1 cellular context compared by ENCODE assay signal in the genomic region with DNA sequence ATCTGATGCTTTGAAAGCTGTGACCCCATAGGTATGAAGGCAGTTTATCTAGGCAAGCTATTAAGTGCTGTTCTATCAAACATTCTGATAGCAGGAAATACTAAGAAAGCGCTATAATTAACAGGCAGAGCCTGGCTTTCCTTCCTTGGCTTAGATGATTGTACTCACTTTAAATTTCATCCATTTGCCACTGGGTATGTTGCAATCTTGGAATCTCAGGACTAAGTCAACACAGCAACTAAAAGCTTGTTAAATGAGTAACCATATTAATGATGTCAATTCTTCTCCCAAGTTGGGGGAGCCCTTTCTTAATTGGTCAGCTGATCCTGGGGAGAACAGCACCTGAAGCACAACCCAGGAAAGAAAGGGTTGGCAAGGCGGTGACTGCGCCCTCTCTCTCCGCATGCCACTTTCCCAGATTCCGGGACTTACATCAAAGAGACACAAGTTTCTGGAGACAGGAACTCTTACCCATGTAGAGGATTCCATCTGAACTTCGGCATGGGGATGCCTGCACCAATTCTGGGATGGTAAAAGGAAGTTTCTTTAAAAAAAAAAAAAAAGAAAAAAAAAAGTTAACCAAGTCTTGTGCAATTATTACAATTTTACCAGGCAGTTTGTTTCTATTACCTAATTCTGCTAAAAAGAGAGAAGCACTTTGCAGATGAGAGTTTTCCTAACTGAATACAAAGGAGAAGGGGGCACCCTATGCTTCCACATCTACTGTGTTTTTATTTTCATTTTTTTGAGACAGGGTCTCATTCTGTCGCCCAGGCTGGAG.
A peak's percentile ranks its signal among the peaks of the same experiment; 100 is the strongest.
TF ChIP-seq lines count a peak whose summit lies in the region.

No MANE protein-coding gene starts in this region.

TF ChIP-seq in HepG2, 621 proteins besides CTCF, POLR2A, EP300 and RAD21 (continued from another document and continues in another):
- TF ChIP-seq, protein P1, sequence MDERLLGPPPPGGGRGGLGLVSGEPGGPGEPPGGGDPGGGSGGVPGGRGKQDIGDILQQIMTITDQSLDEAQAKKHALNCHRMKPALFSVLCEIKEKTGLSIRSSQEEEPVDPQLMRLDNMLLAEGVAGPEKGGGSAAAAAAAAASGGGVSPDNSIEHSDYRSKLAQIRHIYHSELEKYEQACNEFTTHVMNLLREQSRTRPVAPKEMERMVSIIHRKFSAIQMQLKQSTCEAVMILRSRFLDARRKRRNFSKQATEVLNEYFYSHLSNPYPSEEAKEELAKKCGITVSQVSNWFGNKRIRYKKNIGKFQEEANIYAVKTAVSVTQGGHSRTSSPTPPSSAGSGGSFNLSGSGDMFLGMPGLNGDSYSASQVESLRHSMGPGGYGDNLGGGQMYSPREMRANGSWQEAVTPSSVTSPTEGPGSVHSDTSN (CRISPR knock-in tag; IDR thresholded peaks at IDR 0.05): no peak
- no peak for TF ChIP-seq ZNF713 (CRISPR knock-in tag; IDR thresholded peaks at IDR 0.05)
- TF ChIP-seq ELF1 (CRISPR knock-in tag; IDR thresholded peaks at IDR 0.05): no peak
- TF ChIP-seq, protein P2, sequence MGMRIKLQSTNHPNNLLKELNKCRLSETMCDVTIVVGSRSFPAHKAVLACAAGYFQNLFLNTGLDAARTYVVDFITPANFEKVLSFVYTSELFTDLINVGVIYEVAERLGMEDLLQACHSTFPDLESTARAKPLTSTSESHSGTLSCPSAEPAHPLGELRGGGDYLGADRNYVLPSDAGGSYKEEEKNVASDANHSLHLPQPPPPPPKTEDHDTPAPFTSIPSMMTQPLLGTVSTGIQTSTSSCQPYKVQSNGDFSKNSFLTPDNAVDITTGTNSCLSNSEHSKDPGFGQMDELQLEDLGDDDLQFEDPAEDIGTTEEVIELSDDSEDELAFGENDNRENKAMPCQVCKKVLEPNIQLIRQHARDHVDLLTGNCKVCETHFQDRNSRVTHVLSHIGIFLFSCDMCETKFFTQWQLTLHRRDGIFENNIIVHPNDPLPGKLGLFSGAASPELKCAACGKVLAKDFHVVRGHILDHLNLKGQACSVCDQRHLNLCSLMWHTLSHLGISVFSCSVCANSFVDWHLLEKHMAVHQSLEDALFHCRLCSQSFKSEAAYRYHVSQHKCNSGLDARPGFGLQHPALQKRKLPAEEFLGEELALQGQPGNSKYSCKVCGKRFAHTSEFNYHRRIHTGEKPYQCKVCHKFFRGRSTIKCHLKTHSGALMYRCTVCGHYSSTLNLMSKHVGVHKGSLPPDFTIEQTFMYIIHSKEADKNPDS (CRISPR knock-in tag; IDR thresholded peaks at IDR 0.05): no peak
- no peak for TF ChIP-seq NFYC (CRISPR knock-in tag; IDR thresholded peaks at IDR 0.05)
- no peak for TF ChIP-seq RCOR2 (CRISPR knock-in tag; IDR thresholded peaks at IDR 0.05)
- no peak for TF ChIP-seq ZBTB8A (CRISPR knock-in tag; IDR thresholded peaks at IDR 0.05; ENCODE audit: borderline replicate concordance, low read depth)
- TF ChIP-seq ZNF878 (CRISPR knock-in tag; IDR thresholded peaks at IDR 0.05): peak; percentile 73; the same call in 1 of the 2 replicates
- TF ChIP-seq, protein P3, sequence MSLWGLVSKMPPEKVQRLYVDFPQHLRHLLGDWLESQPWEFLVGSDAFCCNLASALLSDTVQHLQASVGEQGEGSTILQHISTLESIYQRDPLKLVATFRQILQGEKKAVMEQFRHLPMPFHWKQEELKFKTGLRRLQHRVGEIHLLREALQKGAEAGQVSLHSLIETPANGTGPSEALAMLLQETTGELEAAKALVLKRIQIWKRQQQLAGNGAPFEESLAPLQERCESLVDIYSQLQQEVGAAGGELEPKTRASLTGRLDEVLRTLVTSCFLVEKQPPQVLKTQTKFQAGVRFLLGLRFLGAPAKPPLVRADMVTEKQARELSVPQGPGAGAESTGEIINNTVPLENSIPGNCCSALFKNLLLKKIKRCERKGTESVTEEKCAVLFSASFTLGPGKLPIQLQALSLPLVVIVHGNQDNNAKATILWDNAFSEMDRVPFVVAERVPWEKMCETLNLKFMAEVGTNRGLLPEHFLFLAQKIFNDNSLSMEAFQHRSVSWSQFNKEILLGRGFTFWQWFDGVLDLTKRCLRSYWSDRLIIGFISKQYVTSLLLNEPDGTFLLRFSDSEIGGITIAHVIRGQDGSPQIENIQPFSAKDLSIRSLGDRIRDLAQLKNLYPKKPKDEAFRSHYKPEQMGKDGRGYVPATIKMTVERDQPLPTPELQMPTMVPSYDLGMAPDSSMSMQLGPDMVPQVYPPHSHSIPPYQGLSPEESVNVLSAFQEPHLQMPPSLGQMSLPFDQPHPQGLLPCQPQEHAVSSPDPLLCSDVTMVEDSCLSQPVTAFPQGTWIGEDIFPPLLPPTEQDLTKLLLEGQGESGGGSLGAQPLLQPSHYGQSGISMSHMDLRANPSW (CRISPR knock-in tag; IDR thresholded peaks at IDR 0.05; ENCODE audit: borderline replicate concordance): no peak
- TF ChIP-seq, protein P4, sequence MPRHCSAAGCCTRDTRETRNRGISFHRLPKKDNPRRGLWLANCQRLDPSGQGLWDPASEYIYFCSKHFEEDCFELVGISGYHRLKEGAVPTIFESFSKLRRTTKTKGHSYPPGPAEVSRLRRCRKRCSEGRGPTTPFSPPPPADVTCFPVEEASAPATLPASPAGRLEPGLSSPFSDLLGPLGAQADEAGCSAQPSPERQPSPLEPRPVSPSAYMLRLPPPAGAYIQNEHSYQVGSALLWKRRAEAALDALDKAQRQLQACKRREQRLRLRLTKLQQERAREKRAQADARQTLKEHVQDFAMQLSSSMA (CRISPR knock-in tag; IDR thresholded peaks at IDR 0.05): no peak
- no peak for TF ChIP-seq ZNF343 (CRISPR knock-in tag; IDR thresholded peaks at IDR 0.05)
- TF ChIP-seq NCOA2 (CRISPR knock-in tag; IDR thresholded peaks at IDR 0.05): peak; percentile 68; the same call in 1 of the 2 replicates
- TF ChIP-seq CENPT (CRISPR knock-in tag; IDR thresholded peaks at IDR 0.05; ENCODE audit: low read depth): no peak
- peak; percentile 70; the same call in 1 of the 2 replicates for TF ChIP-seq EHMT2 (IDR thresholded peaks at IDR 0.05; ENCODE audit: borderline replicate concordance, low read depth, low read length)
- no peak for TF ChIP-seq ZBTB38 (CRISPR knock-in tag; IDR thresholded peaks at IDR 0.05)
- TF ChIP-seq, protein P5, sequence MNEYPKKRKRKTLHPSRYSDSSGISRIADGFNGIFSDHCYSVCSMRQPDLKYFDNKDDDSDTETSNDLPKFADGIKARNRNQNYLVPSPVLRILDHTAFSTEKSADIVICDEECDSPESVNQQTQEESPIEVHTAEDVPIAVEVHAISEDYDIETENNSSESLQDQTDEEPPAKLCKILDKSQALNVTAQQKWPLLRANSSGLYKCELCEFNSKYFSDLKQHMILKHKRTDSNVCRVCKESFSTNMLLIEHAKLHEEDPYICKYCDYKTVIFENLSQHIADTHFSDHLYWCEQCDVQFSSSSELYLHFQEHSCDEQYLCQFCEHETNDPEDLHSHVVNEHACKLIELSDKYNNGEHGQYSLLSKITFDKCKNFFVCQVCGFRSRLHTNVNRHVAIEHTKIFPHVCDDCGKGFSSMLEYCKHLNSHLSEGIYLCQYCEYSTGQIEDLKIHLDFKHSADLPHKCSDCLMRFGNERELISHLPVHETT (CRISPR knock-in tag; conservative IDR thresholded peaks at IDR 0.05): no peak
- no peak for TF ChIP-seq ZNF510 (CRISPR knock-in tag; IDR thresholded peaks at IDR 0.05; ENCODE audit: low read depth)
- TF ChIP-seq ASH2L (IDR thresholded peaks at IDR 0.05; ENCODE audit: insufficient read length, low read depth, low read length): peak; percentile 49
- TF ChIP-seq, protein P6, sequence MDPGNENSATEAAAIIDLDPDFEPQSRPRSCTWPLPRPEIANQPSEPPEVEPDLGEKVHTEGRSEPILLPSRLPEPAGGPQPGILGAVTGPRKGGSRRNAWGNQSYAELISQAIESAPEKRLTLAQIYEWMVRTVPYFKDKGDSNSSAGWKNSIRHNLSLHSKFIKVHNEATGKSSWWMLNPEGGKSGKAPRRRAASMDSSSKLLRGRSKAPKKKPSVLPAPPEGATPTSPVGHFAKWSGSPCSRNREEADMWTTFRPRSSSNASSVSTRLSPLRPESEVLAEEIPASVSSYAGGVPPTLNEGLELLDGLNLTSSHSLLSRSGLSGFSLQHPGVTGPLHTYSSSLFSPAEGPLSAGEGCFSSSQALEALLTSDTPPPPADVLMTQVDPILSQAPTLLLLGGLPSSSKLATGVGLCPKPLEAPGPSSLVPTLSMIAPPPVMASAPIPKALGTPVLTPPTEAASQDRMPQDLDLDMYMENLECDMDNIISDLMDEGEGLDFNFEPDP (CRISPR knock-in tag; conservative IDR thresholded peaks at IDR 0.05): no peak
- TF ChIP-seq CREM (IDR thresholded peaks at IDR 0.05): peak; percentile 44; the same call in 1 of the 2 replicates
- TF ChIP-seq CREM (CRISPR knock-in tag; IDR thresholded peaks at IDR 0.05): no peak
- TF ChIP-seq NR2F6 (IDR thresholded peaks at IDR 0.05): peak; percentile 43; the same call in 1 of the 2 replicates
- no peak for TF ChIP-seq NR2F6 (CRISPR knock-in tag; IDR thresholded peaks at IDR 0.05)
- TF ChIP-seq, protein P7, sequence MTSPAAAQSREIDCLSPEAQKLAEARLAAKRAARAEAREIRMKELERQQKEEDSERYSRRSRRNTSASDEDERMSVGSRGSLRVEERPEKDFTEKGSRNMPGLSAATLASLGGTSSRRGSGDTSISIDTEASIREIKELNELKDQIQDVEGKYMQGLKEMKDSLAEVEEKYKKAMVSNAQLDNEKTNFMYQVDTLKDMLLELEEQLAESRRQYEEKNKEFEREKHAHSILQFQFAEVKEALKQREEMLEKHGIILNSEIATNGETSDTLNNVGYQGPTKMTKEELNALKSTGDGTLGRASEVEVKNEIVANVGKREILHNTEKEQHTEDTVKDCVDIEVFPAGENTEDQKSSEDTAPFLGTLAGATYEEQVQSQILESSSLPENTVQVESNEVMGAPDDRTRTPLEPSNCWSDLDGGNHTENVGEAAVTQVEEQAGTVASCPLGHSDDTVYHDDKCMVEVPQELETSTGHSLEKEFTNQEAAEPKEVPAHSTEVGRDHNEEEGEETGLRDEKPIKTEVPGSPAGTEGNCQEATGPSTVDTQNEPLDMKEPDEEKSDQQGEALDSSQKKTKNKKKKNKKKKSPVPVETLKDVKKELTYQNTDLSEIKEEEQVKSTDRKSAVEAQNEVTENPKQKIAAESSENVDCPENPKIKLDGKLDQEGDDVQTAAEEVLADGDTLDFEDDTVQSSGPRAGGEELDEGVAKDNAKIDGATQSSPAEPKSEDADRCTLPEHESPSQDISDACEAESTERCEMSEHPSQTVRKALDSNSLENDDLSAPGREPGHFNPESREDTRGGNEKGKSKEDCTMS (CRISPR knock-in tag; conservative IDR thresholded peaks at IDR 0.05): no peak
- TF ChIP-seq, protein P8, sequence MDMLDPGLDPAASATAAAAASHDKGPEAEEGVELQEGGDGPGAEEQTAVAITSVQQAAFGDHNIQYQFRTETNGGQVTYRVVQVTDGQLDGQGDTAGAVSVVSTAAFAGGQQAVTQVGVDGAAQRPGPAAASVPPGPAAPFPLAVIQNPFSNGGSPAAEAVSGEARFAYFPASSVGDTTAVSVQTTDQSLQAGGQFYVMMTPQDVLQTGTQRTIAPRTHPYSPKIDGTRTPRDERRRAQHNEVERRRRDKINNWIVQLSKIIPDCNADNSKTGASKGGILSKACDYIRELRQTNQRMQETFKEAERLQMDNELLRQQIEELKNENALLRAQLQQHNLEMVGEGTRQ (IDR thresholded peaks at IDR 0.05; ENCODE audit: low read depth, low read length): no peak
- TF ChIP-seq, protein P8 (CRISPR knock-in tag; IDR thresholded peaks at IDR 0.05; ENCODE audit: borderline replicate concordance): peak; percentile 67; the same call in 1 of the 2 replicates
- no peak for TF ChIP-seq CENPX (CRISPR knock-in tag; IDR thresholded peaks at IDR 0.05)
- no peak for TF ChIP-seq EEA1 (CRISPR knock-in tag; IDR thresholded peaks at IDR 0.05; ENCODE audit: borderline replicate concordance)
- no peak for TF ChIP-seq HES4 (CRISPR knock-in tag; IDR thresholded peaks at IDR 0.05; ENCODE audit: borderline replicate concordance)
- no peak for TF ChIP-seq ZNF746 (CRISPR knock-in tag; IDR thresholded peaks at IDR 0.05)
- TF ChIP-seq POLR2G (IDR thresholded peaks at IDR 0.05; ENCODE audit: low read depth, low read length): no peak
- no peak for TF ChIP-seq MAF1 (CRISPR knock-in tag; IDR thresholded peaks at IDR 0.05; ENCODE audit: borderline replicate concordance)
- TF ChIP-seq ZNF563 (CRISPR knock-in tag; IDR thresholded peaks at IDR 0.05): no peak
- TF ChIP-seq ZNF235 (CRISPR knock-in tag; IDR thresholded peaks at IDR 0.05; ENCODE audit: borderline replicate concordance): no peak
- no peak for TF ChIP-seq HCFC1 (IDR thresholded peaks at IDR 0.05; ENCODE audit: low read depth, low read length)
- no peak for TF ChIP-seq POLR2AphosphoS2 (IDR thresholded peaks at IDR 0.05; ENCODE audit: low read depth, low read length)
- TF ChIP-seq, protein P9, sequence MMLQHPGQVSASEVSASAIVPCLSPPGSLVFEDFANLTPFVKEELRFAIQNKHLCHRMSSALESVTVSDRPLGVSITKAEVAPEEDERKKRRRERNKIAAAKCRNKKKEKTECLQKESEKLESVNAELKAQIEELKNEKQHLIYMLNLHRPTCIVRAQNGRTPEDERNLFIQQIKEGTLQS (CRISPR knock-in tag; IDR thresholded peaks at IDR 0.05): no peak
- TF ChIP-seq, protein P10, sequence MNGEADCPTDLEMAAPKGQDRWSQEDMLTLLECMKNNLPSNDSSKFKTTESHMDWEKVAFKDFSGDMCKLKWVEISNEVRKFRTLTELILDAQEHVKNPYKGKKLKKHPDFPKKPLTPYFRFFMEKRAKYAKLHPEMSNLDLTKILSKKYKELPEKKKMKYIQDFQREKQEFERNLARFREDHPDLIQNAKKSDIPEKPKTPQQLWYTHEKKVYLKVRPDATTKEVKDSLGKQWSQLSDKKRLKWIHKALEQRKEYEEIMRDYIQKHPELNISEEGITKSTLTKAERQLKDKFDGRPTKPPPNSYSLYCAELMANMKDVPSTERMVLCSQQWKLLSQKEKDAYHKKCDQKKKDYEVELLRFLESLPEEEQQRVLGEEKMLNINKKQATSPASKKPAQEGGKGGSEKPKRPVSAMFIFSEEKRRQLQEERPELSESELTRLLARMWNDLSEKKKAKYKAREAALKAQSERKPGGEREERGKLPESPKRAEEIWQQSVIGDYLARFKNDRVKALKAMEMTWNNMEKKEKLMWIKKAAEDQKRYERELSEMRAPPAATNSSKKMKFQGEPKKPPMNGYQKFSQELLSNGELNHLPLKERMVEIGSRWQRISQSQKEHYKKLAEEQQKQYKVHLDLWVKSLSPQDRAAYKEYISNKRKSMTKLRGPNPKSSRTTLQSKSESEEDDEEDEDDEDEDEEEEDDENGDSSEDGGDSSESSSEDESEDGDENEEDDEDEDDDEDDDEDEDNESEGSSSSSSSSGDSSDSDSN (CRISPR knock-in tag; IDR thresholded peaks at IDR 0.05): no peak
- no peak for TF ChIP-seq ZFP62 (CRISPR knock-in tag; IDR thresholded peaks at IDR 0.05)
- no peak for TF ChIP-seq PAF1 (CRISPR knock-in tag; IDR thresholded peaks at IDR 0.05)
- no peak for TF ChIP-seq SSRP1 (CRISPR knock-in tag; IDR thresholded peaks at IDR 0.05)
- TF ChIP-seq ZNF138 (CRISPR knock-in tag; IDR thresholded peaks at IDR 0.05; ENCODE audit: low read depth): no peak
- no peak for TF ChIP-seq ZNF543 (CRISPR knock-in tag; IDR thresholded peaks at IDR 0.05)
- TF ChIP-seq CHCHD3 (CRISPR knock-in tag; IDR thresholded peaks at IDR 0.05): no peak
- TF ChIP-seq ZNF772 (CRISPR knock-in tag; IDR thresholded peaks at IDR 0.05): no peak
- no peak for TF ChIP-seq SYNCRIP (IDR thresholded peaks at IDR 0.05; ENCODE audit: insufficient read depth, low read depth, low read length)
- TF ChIP-seq SRSF4 (IDR thresholded peaks at IDR 0.05; ENCODE audit: low read depth, low read length, poor library complexity, severe bottlenecking): no peak
- TF ChIP-seq NAIF1 (CRISPR knock-in tag; IDR thresholded peaks at IDR 0.05; ENCODE audit: borderline replicate concordance): no peak
